Comparison of ENCODE assay signal across 15 cellular contexts in the genomic region with DNA sequence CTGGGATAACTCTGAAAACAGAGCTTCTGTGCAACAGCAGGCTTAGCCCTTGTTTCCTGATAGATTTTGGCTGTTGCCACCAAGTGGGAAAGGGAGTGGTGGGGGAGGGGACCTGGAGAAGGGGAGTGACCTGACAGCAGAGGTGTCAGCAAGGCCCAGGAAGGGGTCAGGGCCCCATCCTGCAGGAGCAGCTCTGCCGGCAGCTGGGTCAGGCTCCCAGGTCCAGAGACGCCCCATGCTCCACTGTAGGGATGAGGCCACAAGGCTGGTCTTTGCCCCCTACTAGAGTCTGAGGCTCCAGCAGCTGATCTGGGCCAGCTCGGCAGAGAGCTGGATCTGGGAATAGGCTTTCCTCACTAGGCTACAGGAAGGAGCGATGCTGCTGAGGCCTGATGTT. TPM values are rescaled to one million over a fixed set of nuclear protein-coding genes. Genes with fewer than 3 reads are reported as not detected.
A peak's percentile ranks its signal among the peaks of the same experiment; 100 is the strongest.
DNase-seq lines count a peak whose midpoint lies in the region; ATAC-seq, FAIRE-seq and TF ChIP-seq lines count a peak whose summit lies in the region.
"Had no signal": no experiment of that assay in that cellular context is flagged by ENCODE, and none has a peak within 500 bp of the region (broad histone marks: within the 10 kb centered on the region; RNA-seq: fewer than 3 reads in every experiment).

No MANE protein-coding gene starts in this region.

- ATAC-seq in GM23338: peak; percentile 13
- no peak for ATAC-seq in T-helper 17 cell
- peak; percentile 78 for ATAC-seq in HepG2
- no peak for ATAC-seq in gastrocnemius medialis
- no peak for ATAC-seq in GM19035 (IDR thresholded peaks at IDR 0.05; ENCODE audit: unreplicated experiment)

- POLR2A ChIA-PET in HepG2 (lab: Yijun Ruan, JAX): interaction anchor here (1.0 kb wide), 1 partner anchor 26 kb away, joined by 3 read pairs; no protein-coding TSS in a partner anchor

- no peak overlapping the region for H3K27ac Mint-ChIP-seq in GM23338
- peak overlapping the region; percentile 53 for H3K27ac Mint-ChIP-seq in T-helper 17 cell
- no peak overlapping the region for H3K27ac Mint-ChIP-seq in type B pancreatic cell
- H3K27ac Mint-ChIP-seq: T-helper 1 cell treated with Interleukin-12 subunit alpha and Interleukin-12 subunit beta and Interleukin-4 antibody, amounts not matched to agents 30 μg/mL and 1 μg/mL, for 36 hours had no signal

- H3K9me3 ChIP-seq in T-helper 17 cell (ENCODE audit: control insufficient read depth, low read length, poor library complexity, severe bottlenecking): no peaks in the 10 kb centered on the region
- H3K9me3 ChIP-seq in HepG2 (ENCODE audit: low read length): no peaks in the 10 kb centered on the region
- H3K9me3 ChIP-seq in gastrocnemius medialis: no peaks in the 10 kb centered on the region
- H3K9me3 ChIP-seq: Caco-2, esophagus muscularis mucosa had no signal

- FAIRE-seq in HepG2 (lab: Jason Lieb, UNC): peak; percentile 49

- H3K27me3 ChIP-seq in GM23338 (ENCODE audit: insufficient read depth): no peaks in the 10 kb centered on the region
- H3K27me3 ChIP-seq in HepG2 (ENCODE audit: control insufficient read depth in 1 of 2, insufficient read depth in 2 of 2, low read length in 2 of 2): peaks cover 0 to 13% of the 10 kb centered on the region in 2 experiments; a peak in 4 of 5 replicates
- H3K27me3 ChIP-seq in gastrocnemius medialis: no peaks in the 10 kb centered on the region
- H3K27me3 ChIP-seq: esophagus muscularis mucosa had no signal

- H3K4me1 Mint-ChIP-seq in GM23338 (peaks cover 10% of the 10 kb centered on the region), T-helper 17 cell (peaks cover 36% of the 10 kb centered on the region), type B pancreatic cell (ENCODE audit: unreplicated experiment) (peaks cover 39% of the 10 kb centered on the region)

- TF ChIP-seq RAD21 in HepG2 (CRISPR knock-in tag; IDR thresholded peaks at IDR 0.05): no peak

- no peaks in the 10 kb centered on the region for H3K4me1 ChIP-seq in GM23338 (ENCODE audit: insufficient read depth)
- H3K4me1 ChIP-seq in HepG2 (ENCODE audit: insufficient read depth, low read length): peaks cover 73% of the 10 kb centered on the region
- peaks cover 13 to 22% of the 10 kb centered on the region in 2 donors for H3K4me1 ChIP-seq in gastrocnemius medialis
- H3K4me1 ChIP-seq: Caco-2 had no signal

- H3K9ac ChIP-seq in HepG2 (ENCODE audit: insufficient read depth, low read depth, low read length): no peak overlapping the region
- H3K9ac ChIP-seq: GM23248 had no signal

- no peak overlapping the region for H3K4me2 ChIP-seq in GM23338
- peak overlapping the region; percentile 63 for H3K4me2 ChIP-seq in HepG2 (ENCODE audit: low read depth, low read length)

- 0% methylated on average over 4 of the region's 4 CpGs for WGBS in HepG2 (ENCODE audit: low lambda C conversion rate)

- H3K36me3 Mint-ChIP-seq in GM23338 (ENCODE audit: low read depth): no peaks in the 10 kb centered on the region
- H3K36me3 Mint-ChIP-seq in T-helper 17 cell (ENCODE audit: low read depth): peaks cover 5% of the 10 kb centered on the region
- H3K36me3 Mint-ChIP-seq in type B pancreatic cell: no peaks in the 10 kb centered on the region
- H3K36me3 Mint-ChIP-seq: activated naive CD8-positive, alpha-beta T cell treated with anti-CD3 and anti-CD28 coated beads, Interleukin-2, amount 10 ng/mL, durations not matched to agents 7 days and 5 days; natural killer cell had no signal

- TF ChIP-seq EP300 in HepG2 (IDR thresholded peaks at IDR 0.05; ENCODE audit: low read depth in 2 of 2, low read length in 2 of 2): no peak
- TF ChIP-seq EP300 in HepG2 (CRISPR knock-in tag; IDR thresholded peaks at IDR 0.05; ENCODE audit: borderline replicate concordance): no peak

- TF ChIP-seq POLR2A in HepG2 (IDR thresholded peaks at IDR 0.05; ENCODE audit: insufficient read depth in 1 of 2, low read depth in 2 of 2, low read length in 2 of 2) (no peak), gastrocnemius medialis (IDR thresholded peaks at IDR 0.05) (no peak)

- H3K36me3 ChIP-seq in GM23338 (ENCODE audit: insufficient read depth) (no peaks in the 10 kb centered on the region), HepG2 (replicated peaks in 1 of 2; ENCODE audit: control insufficient read depth in 1 of 2, insufficient read depth in 2 of 2, low read length in 2 of 2) (no peaks in the 10 kb centered on the region), gastrocnemius medialis (no peaks in the 10 kb centered on the region)
- H3K36me3 ChIP-seq: esophagus muscularis mucosa, WERI-Rb-1 had no signal

- no TSS peak for BruUV-seq in HepG2 (replicated peaks; lab: Mats Ljungman, UMichigan)

- H2AFZ ChIP-seq in GM23338 (no peak overlapping the region), HepG2 (ENCODE audit: low read length) (no peak overlapping the region)
- H2AFZ ChIP-seq: GM23248 had no signal

- H3K79me2 ChIP-seq in GM23338 (replicated peaks; ENCODE audit: insufficient read depth) (no peaks in the 10 kb centered on the region), HepG2 (ENCODE audit: insufficient read depth, low read length) (no peaks in the 10 kb centered on the region)

- H3K27me3 Mint-ChIP-seq in GM23338 (ENCODE audit: insufficient read depth, low read depth, poor library complexity): peaks cover 9% of the 10 kb centered on the region
- H3K27me3 Mint-ChIP-seq in T-helper 17 cell: peaks cover 6% of the 10 kb centered on the region
- no peaks in the 10 kb centered on the region for H3K27me3 Mint-ChIP-seq in type B pancreatic cell
- H3K27me3 Mint-ChIP-seq: stimulated activated naive CD8-positive, alpha-beta T cell treated with anti-CD3 and anti-CD28 coated beads, Interleukin-15, Interleukin-2, amounts not matched to agents 100 ng/mL and 50 ng/mL, for 24 hours had no signal

- CTCF ChIA-PET in HepG2 (lab: Yijun Ruan, JAX; ENCODE audit: low intra/inter-chr PET ratio, low total read pairs): no interaction called here

- H3K4me3 ChIP-seq in GM23338: no peak overlapping the region
- H3K4me3 ChIP-seq in HepG2 (replicated peaks in 1 of 3; ENCODE audit: insufficient read depth in 1 of 3, low read depth in 2 of 3, low read length in 3 of 3): peak overlapping the region in 1 of 3 experiments; percentile 31; a peak in 1 of 6 replicates
- no peak overlapping the region for H3K4me3 ChIP-seq in gastrocnemius medialis
- H3K4me3 ChIP-seq: esophagus muscularis mucosa, GM23248 had no signal

- H3K9me3 Mint-ChIP-seq in GM23338: no peaks in the 10 kb centered on the region
- no peaks in the 10 kb centered on the region for H3K9me3 Mint-ChIP-seq in type B pancreatic cell
- H3K9me3 Mint-ChIP-seq: activated naive CD8-positive, alpha-beta T cell treated with anti-CD3 and anti-CD28 coated beads, Interleukin-2, amount 10 ng/mL, durations not matched to agents 7 days and 5 days; natural killer cell; stimulated activated naive CD8-positive, alpha-beta T cell treated with anti-CD3 and anti-CD28 coated beads, Interleukin-15, Interleukin-2, amounts not matched to agents 100 ng/mL and 50 ng/mL, for 24 hours; T-helper 1 cell treated with Interleukin-12 subunit alpha and Interleukin-12 subunit beta and Interleukin-4 antibody, amounts not matched to agents 30 μg/mL and 1 μg/mL, for 36 hours had no signal

- no peak overlapping the region for H3K27ac ChIP-seq in GM23338 (ENCODE audit: low read depth)
- no peak overlapping the region for H3K27ac ChIP-seq in HepG2 (ENCODE audit: extremely low read length, insufficient read depth, low read length)
- peak overlapping the region in 3 of 4 donors; percentile 89 to 91 (median 90) for H3K27ac ChIP-seq in gastrocnemius medialis
- H3K27ac ChIP-seq: GM23248 had no signal

- intact Hi-C loops in HepG2 (cut with micrococcal nuclease; ENCODE audit: unreplicated experiment) (no loop called here), gastrocnemius medialis (cut with DNase I; ENCODE audit: low total_unique reads) (loop anchor here (1.0 to 5.0 kb wide), 2 partner anchors 44 to 128 kb away; partner anchors contain the start of gene ZMIZ1)

- in situ Hi-C loops in HepG2 (cut with HindIII; ENCODE audit: extremely low pct_ligation_motif_present, low pct_unique_long_range_greater_than_20kb): no loop called here
- in situ Hi-C loops in gastrocnemius medialis (cut with MboI; ENCODE audit: low sequenced_read_pairs in 4 of 4): no loop called here

- H3K4me3 Mint-ChIP-seq in GM23338: no peak overlapping the region
- H3K4me3 Mint-ChIP-seq in T-helper 17 cell: no peak overlapping the region
- H3K4me3 Mint-ChIP-seq in type B pancreatic cell: no peak overlapping the region
- H3K4me3 Mint-ChIP-seq: stimulated activated naive CD8-positive, alpha-beta T cell treated with anti-CD3 and anti-CD28 coated beads, Interleukin-15, Interleukin-2, amounts not matched to agents 100 ng/mL and 50 ng/mL, for 24 hours; T-helper 1 cell treated with Interleukin-12 subunit alpha and Interleukin-12 subunit beta and Interleukin-4 antibody, amounts not matched to agents 30 μg/mL and 1 μg/mL, for 36 hours had no signal

- no peaks in the 10 kb centered on the region for H3F3A ChIP-seq in GM23338 (replicated peaks; ENCODE audit: low read depth)

- DNase-seq in GM23338 (ENCODE audit: low spot score): no peak
- DNase-seq in T-helper 17 cell: no peak
- DNase-seq in HepG2 (ENCODE audit: low spot score): no peak
- DNase-seq in gastrocnemius medialis: peak in 1 of 2 donors; percentile 16
- DNase-seq in dermis blood vessel endothelial cell: no peak
- DNase-seq in type B pancreatic cell (ENCODE audit: extremely low spot score, unreplicated experiment): no peak
- DNase-seq: GM23248 had no signal

- no peaks in the 10 kb centered on the region for H3K9me2 ChIP-seq in GM23338 (ENCODE audit: insufficient read depth)

- no peak for TF ChIP-seq CTCF in GM23338 (conservative IDR thresholded peaks at IDR 0.05; ENCODE audit: low read depth in 2 of 2)
- TF ChIP-seq CTCF in HepG2 (CRISPR knock-in tag; IDR thresholded peaks at IDR 0.05): no peak
- no peak for TF ChIP-seq CTCF in gastrocnemius medialis (IDR thresholded peaks at IDR 0.05 in 4 of 5, conservative IDR thresholded peaks at IDR 0.05 in 1 of 5)
- no peak for TF ChIP-seq CTCF in type B pancreatic cell (conservative IDR thresholded peaks at IDR 0.05)

- H4K20me1 ChIP-seq in GM23338 (replicated peaks; ENCODE audit: insufficient read depth) (no peaks in the 10 kb centered on the region), HepG2 (ENCODE audit: insufficient read depth, low read length) (no peaks in the 10 kb centered on the region)

RNA-seq across cellular contexts. Expression of gene ZMIZ1, which starts 44.1 kb away (rescaled TPM):
- 25.9 and 30.9 TPM in 2 replicates for total RNA-seq in GM23338 (2014; rRNA removed; shearing (Covaris generic))
- 9.2 and 9.4 TPM in 2 replicates for polyA plus RNA-seq in GM23338 (2016; fragmentation: Nextera tagmentation; extraction: Ambion mirVana)
- total RNA-seq in T-helper 17 cell: 10 to 100 TPM; 30.0 to 34.0 TPM
- total RNA-seq in HepG2 (2016; rRNA removed; fragmentation: Illumina TruSeq; extraction: Trizol): 5.3 and 11.0 TPM in 2 replicates
- 2.3 and 2.6 TPM in 2 replicates for total RNA-seq in HepG2 (2016; cell fraction: cytosol; rRNA removed; fragmentation: Illumina TruSeq; extraction: Trizol; ENCODE audit: low read depth)
- 5.2 and 10.5 TPM in 2 replicates for total RNA-seq in HepG2 (2016; cell fraction: insoluble cytoplasmic fraction; rRNA removed; fragmentation: Illumina TruSeq; extraction: Trizol)
- 7.0 and 7.7 TPM in 2 replicates for total RNA-seq in HepG2 (2016; cell fraction: membrane; rRNA removed; fragmentation: Illumina TruSeq; extraction: Trizol)
- 9.9 and 13.1 TPM in 2 replicates for total RNA-seq in HepG2 (2016; cell fraction: nucleus; rRNA removed; fragmentation: Illumina TruSeq; extraction: Trizol)
- 8.8 and 10.2 TPM in 2 replicates for polyA plus RNA-seq in HepG2 (2011; rRNA removed)
- 7.4 TPM in 2 replicates for polyA plus RNA-seq in HepG2 (2011; cell fraction: cytosol; rRNA removed)
- polyA plus RNA-seq in HepG2 (2011; cell fraction: nucleus; rRNA removed): 42.1 and 46.0 TPM in 2 replicates
- polyA plus RNA-seq in HepG2 (2012): 22.4 and 32.5 TPM in 2 replicates
- 0.69 and 1.1 TPM in 2 replicates for polyA plus RNA-seq in HepG2 (2016; cell fraction: cytosol; fragmentation: Illumina TruSeq; extraction: Trizol; ENCODE audit: low read depth)
- polyA plus RNA-seq in HepG2 (2016; cell fraction: insoluble cytoplasmic fraction; fragmentation: Illumina TruSeq; extraction: Trizol; ENCODE audit: low read depth): 16.0 and 20.6 TPM in 2 replicates
- polyA plus RNA-seq in HepG2 (2016; cell fraction: membrane; fragmentation: Illumina TruSeq; extraction: Trizol; ENCODE audit: low read depth): 2.4 and 3.8 TPM in 2 replicates
- polyA plus RNA-seq in HepG2 (2016; cell fraction: nucleus; fragmentation: Illumina TruSeq; extraction: Trizol; ENCODE audit: insufficient read depth, low read depth): 25.8 and 26.9 TPM in 2 replicates
- 7.8 and 28.6 TPM in 2 replicates for polyA minus RNA-seq in HepG2 (2011; rRNA and poly(A)+ RNA removed; ENCODE audit: low replicate concordance)
- polyA minus RNA-seq in HepG2 (2011; cell fraction: cytosol; rRNA and poly(A)+ RNA removed): 19.5 and 20.1 TPM in 2 replicates
- polyA minus RNA-seq in HepG2 (2011; cell fraction: nucleus; rRNA and poly(A)+ RNA removed): 27.4 and 29.2 TPM in 2 replicates
- 10 to 100 TPM; 22.7 to 37.5 (median 31.7) TPM for total RNA-seq in gastrocnemius medialis
- total RNA-seq in dermis blood vessel endothelial cell: 18.2 and 32.1 TPM in 2 replicates
- 62.2 and 102 TPM in 2 replicates for total RNA-seq in type B pancreatic cell (ENCODE audit: low replicate concordance)

Comparison
In these comparisons a context has a peak if more than half of its experiments do, and no peak if none do; other contexts are left out.
1. ATAC-seq: peak in GM23338 (single experiment) and HepG2 (single experiment); none in T-helper 17 cell (single experiment), gastrocnemius medialis (0 of 2) and GM19035 (single experiment).
2. H3K27ac ChIP-seq: peak in gastrocnemius medialis (3 of 4); none in GM23338 (single experiment) and HepG2 (single experiment).